In the genomic region with DNA sequence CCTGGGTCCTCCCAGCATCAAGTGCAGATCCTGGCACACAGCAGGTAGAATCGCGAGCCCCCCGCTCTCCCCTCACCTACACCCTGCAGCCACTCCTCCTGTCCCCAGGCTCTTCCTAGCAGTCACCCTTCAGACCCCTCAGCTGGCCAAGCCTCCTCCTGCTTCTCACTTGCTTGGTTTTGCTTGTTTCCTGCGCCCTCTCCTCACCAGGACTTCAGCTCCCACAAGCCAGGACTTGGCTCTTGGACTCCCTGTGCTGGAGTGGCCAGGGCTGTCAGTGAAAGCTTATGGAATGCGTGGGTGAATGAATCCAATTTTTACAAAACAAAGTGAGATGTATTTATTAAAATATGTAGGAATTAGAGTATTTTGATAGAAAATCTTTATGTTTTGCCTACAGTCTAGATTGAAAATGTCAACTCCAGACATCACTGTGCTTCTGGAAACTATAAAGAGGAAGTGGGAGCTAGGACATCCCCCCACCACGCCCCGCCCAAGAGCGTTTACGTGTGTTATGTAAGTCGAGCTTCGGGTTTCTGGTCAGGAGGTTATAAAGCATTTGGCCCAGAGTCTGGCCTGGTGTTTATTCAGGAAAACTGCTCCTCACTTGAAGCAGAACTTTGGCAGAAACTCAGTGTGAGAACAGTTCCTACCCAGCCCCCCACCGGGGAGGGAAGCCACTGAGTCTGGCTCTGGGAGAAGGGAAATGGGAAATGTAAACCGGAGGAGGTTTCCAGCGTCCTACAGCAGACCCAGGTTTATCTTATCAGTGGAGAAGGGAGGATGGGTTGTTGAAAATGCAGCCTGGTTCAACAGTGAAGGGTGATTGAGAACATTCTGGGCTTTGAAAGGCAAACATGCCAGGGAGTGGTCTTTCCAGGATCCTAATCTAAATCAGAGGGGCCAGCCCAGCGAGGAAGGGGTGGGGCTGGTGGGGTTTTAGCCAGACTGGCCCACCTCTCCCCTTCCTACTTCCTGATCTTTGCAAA, we compare ENCODE assay signal across 9 cellular contexts. TPM values are rescaled to one million over a fixed set of nuclear protein-coding genes. Genes with fewer than 3 reads are reported as not detected.
DNase-seq lines count a peak whose midpoint lies in the region; TF ChIP-seq lines count a peak whose summit lies in the region.
"Had no signal": no experiment of that assay in that cellular context is flagged by ENCODE, and none has a peak within 500 bp of the region (broad histone marks: within the 10 kb centered on the region; RNA-seq: fewer than 3 reads in every experiment).

No MANE protein-coding gene starts in this region.

- H3K36me3 Mint-ChIP-seq in HFFc6 (ENCODE audit: low read depth), result peaks cover 3% of the 10 kb centered on the region; the same call in 1 of the 2 replicates
- H3K36me3 Mint-ChIP-seq in activated CD4-positive, alpha-beta memory T cell treated with anti-CD3 and anti-CD28 coated beads, Interleukin-2, amount 10 ng/mL, durations not matched to agents 7 days and 5 days (ENCODE audit: low read depth), result no peaks in the 10 kb centered on the region

- peak overlapping the region; percentile 72 to 87 for H3K9ac ChIP-seq in liver (ENCODE audit: low read depth in 1 of 2, low read length in 2 of 2)
- H3K9ac ChIP-seq: KMS-11 had no signal

- peaks cover 0 to 5% (median 1%) of the 10 kb centered on the region in 4 donors for H3K36me3 ChIP-seq in liver (ENCODE audit: control insufficient read depth in 4 of 4, insufficient read depth in 3 of 4, low read depth in 1 of 4, low read length in 3 of 4)

- H3K27ac Mint-ChIP-seq in HFFc6, result peak overlapping the region; percentile 40
- no peak overlapping the region for H3K27ac Mint-ChIP-seq in activated CD4-positive, alpha-beta memory T cell treated with anti-CD3 and anti-CD28 coated beads, Interleukin-2, amount 10 ng/mL, durations not matched to agents 7 days and 5 days

- CTCF ChIA-PET in activated CD4-positive, alpha-beta memory T cell treated with anti-CD3 and anti-CD28 coated beads, Interleukin-2, amount 10 ng/mL, durations not matched to agents 7 days and 5 days (lab: Charles Lee), result interaction anchor here (0.5 kb wide), 1 partner anchor 410 kb away, joined by 4 read pairs; no protein-coding TSS in a partner anchor

- H3K27me3 ChIP-seq in liver (ENCODE audit: control insufficient read depth in 4 of 4, insufficient read depth in 4 of 4, low read length in 3 of 4), result no peaks in the 10 kb centered on the region

- H3K4me1 Mint-ChIP-seq in HFFc6 (ENCODE audit: low read depth), result peaks cover 27% of the 10 kb centered on the region
- H3K4me1 Mint-ChIP-seq in activated CD4-positive, alpha-beta memory T cell treated with anti-CD3 and anti-CD28 coated beads, Interleukin-2, amount 10 ng/mL, durations not matched to agents 7 days and 5 days, result peaks cover 3% of the 10 kb centered on the region

- DNase-seq in GDM1 (lab: John Stamatoyannopoulos, UW) (peak; percentile 73), HFFc6 (no peak), NCI-H526 treated with DMSO at 0.1 percent for 48 hours (lab: John Stamatoyannopoulos, UW) (peak; percentile 53), caudate nucleus (lab: John Stamatoyannopoulos, UW) (peak in 41 of 61 donors; percentile 7 to 79 (median 34)), superior temporal gyrus (ENCODE audit: extremely low spot score) (peak; percentile 50), DMS53 treated with DMSO at 0.1 percent for 48 hours (lab: John Stamatoyannopoulos, UW; ENCODE audit: unreplicated experiment) (no peak)
- DNase-seq in activated CD4-positive, alpha-beta memory T cell treated with anti-CD3 and anti-CD28 coated beads, Interleukin-2, amount 10 ng/mL, durations not matched to agents 7 days and 5 days, result no peak

- peak overlapping the region; percentile 7 to 56 (median 31) for H3K4me3 ChIP-seq in liver (ENCODE audit: low read depth in 1 of 3, low read length in 3 of 3)

- H3K9me3 ChIP-seq in liver (ENCODE audit: control insufficient read depth in 4 of 4, low read length in 3 of 4), result no peaks in the 10 kb centered on the region

- H3K27ac ChIP-seq in caudate nucleus (ENCODE audit: low read depth, low read length), result peak overlapping the region; percentile 86
- H3K27ac ChIP-seq in liver (ENCODE audit: low read depth in 1 of 2, low read length in 2 of 2), result peak overlapping the region; percentile 93 to 97
- H3K27ac ChIP-seq: KMS-11 had no signal

- no peaks in the 10 kb centered on the region; the same call in 1 of the 2 replicates for H3K27me3 Mint-ChIP-seq in HFFc6 (ENCODE audit: insufficient read depth)
- peaks cover 7% of the 10 kb centered on the region for H3K27me3 Mint-ChIP-seq in activated CD4-positive, alpha-beta memory T cell treated with anti-CD3 and anti-CD28 coated beads, Interleukin-2, amount 10 ng/mL, durations not matched to agents 7 days and 5 days

- H3K4me1 ChIP-seq in liver (ENCODE audit: control insufficient read depth in 4 of 4, insufficient read depth in 4 of 4, low read length in 3 of 4), result peaks cover 31 to 90% (median 78%) of the 10 kb centered on the region in 4 donors

- TF ChIP-seq CTCF in HFFc6 (IDR thresholded peaks at IDR 0.05), result no peak
- no peak for TF ChIP-seq CTCF in liver (IDR thresholded peaks at IDR 0.05; ENCODE audit: low read depth, low read length, missing input control)

- H3K9me3 Mint-ChIP-seq in HFFc6, result no peaks in the 10 kb centered on the region
- H3K9me3 Mint-ChIP-seq in activated CD4-positive, alpha-beta memory T cell treated with anti-CD3 and anti-CD28 coated beads, Interleukin-2, amount 10 ng/mL, durations not matched to agents 7 days and 5 days, result no peaks in the 10 kb centered on the region

- WGBS in liver, result 10% methylated on average over 15 of the region's 15 CpGs

- POLR2A ChIA-PET in activated CD4-positive, alpha-beta memory T cell treated with anti-CD3 and anti-CD28 coated beads, Interleukin-2, amount 10 ng/mL, durations not matched to agents 7 days and 5 days (lab: Charles Lee), result no interaction called here

- peak; percentile 48 to 49 for TF ChIP-seq RAD21 in liver (IDR thresholded peaks at IDR 0.05)

- H3K4me3 Mint-ChIP-seq in HFFc6, result peak overlapping the region; percentile 18
- no peak overlapping the region for H3K4me3 Mint-ChIP-seq in activated CD4-positive, alpha-beta memory T cell treated with anti-CD3 and anti-CD28 coated beads, Interleukin-2, amount 10 ng/mL, durations not matched to agents 7 days and 5 days

TF ChIP-seq in liver, 16 proteins besides CTCF, POLR2A, EP300 and RAD21 (continues in another document):
- TF ChIP-seq, protein P1, sequence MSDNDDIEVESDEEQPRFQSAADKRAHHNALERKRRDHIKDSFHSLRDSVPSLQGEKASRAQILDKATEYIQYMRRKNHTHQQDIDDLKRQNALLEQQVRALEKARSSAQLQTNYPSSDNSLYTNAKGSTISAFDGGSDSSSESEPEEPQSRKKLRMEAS (IDR thresholded peaks at IDR 0.05), result peak; percentile 97
- TF ChIP-seq HNF4A (conservative IDR thresholded peaks at IDR 0.05) (peak; percentile 77 to 86), SP1 (IDR thresholded peaks at IDR 0.05) (peak; percentile 86), GABPA (IDR thresholded peaks at IDR 0.05 in 1 of 2, conservative IDR thresholded peaks at IDR 0.05 in 1 of 2) (peak in 1 of 2 donors; percentile 44), YY1 (IDR thresholded peaks at IDR 0.05) (peak; percentile 78), JUND (IDR thresholded peaks at IDR 0.05) (peak in 1 of 2 donors; percentile 81), HNF4G (IDR thresholded peaks at IDR 0.05) (peak; percentile 26), FOXA2 (IDR thresholded peaks at IDR 0.05) (peak; percentile 90)
- TF ChIP-seq, protein P2, sequence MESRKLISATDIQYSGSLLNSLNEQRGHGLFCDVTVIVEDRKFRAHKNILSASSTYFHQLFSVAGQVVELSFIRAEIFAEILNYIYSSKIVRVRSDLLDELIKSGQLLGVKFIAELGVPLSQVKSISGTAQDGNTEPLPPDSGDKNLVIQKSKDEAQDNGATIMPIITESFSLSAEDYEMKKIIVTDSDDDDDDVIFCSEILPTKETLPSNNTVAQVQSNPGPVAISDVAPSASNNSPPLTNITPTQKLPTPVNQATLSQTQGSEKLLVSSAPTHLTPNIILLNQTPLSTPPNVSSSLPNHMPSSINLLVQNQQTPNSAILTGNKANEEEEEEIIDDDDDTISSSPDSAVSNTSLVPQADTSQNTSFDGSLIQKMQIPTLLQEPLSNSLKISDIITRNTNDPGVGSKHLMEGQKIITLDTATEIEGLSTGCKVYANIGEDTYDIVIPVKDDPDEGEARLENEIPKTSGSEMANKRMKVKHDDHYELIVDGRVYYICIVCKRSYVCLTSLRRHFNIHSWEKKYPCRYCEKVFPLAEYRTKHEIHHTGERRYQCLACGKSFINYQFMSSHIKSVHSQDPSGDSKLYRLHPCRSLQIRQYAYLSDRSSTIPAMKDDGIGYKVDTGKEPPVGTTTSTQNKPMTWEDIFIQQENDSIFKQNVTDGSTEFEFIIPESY (IDR thresholded peaks at IDR 0.05), result peak; percentile 83
- TF ChIP-seq, protein P3, sequence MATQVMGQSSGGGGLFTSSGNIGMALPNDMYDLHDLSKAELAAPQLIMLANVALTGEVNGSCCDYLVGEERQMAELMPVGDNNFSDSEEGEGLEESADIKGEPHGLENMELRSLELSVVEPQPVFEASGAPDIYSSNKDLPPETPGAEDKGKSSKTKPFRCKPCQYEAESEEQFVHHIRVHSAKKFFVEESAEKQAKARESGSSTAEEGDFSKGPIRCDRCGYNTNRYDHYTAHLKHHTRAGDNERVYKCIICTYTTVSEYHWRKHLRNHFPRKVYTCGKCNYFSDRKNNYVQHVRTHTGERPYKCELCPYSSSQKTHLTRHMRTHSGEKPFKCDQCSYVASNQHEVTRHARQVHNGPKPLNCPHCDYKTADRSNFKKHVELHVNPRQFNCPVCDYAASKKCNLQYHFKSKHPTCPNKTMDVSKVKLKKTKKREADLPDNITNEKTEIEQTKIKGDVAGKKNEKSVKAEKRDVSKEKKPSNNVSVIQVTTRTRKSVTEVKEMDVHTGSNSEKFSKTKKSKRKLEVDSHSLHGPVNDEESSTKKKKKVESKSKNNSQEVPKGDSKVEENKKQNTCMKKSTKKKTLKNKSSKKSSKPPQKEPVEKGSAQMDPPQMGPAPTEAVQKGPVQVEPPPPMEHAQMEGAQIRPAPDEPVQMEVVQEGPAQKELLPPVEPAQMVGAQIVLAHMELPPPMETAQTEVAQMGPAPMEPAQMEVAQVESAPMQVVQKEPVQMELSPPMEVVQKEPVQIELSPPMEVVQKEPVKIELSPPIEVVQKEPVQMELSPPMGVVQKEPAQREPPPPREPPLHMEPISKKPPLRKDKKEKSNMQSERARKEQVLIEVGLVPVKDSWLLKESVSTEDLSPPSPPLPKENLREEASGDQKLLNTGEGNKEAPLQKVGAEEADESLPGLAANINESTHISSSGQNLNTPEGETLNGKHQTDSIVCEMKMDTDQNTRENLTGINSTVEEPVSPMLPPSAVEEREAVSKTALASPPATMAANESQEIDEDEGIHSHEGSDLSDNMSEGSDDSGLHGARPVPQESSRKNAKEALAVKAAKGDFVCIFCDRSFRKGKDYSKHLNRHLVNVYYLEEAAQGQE (IDR thresholded peaks at IDR 0.05), result peak; percentile 92

RNA-seq across cellular contexts. Expression of a gene that starts 8.8 kb away (rescaled TPM):
- 10 to 100 TPM; 12.1 to 43.3 (median 15.8) TPM for total RNA-seq in HFFc6 (2021; fragmentation: NEBNext Ultra II Directional; extraction: Animal tissue kit (Norgen Biotek cat#: 25700))
- 100 to 1,000 TPM in 1 of 2 donors, 10 to 100 TPM in 1; 93.1 to 333 TPM for total RNA-seq in liver
- 100 to 1,000 TPM; 813 to 849 TPM for polyA plus RNA-seq in liver
- 1 to 10 TPM in 1 of 2 experiments, under 1 TPM in 1; 0.25 to 1.3 TPM for total RNA-seq in activated CD4-positive, alpha-beta memory T cell treated with anti-CD3 and anti-CD28 coated beads, Interleukin-2, amount 10 ng/mL, durations not matched to agents 7 days and 5 days

Comparison
In these comparisons a context has a peak if more than half of its experiments do, and no peak if none do; other contexts are left out.
1. DNase-seq: peak in GDM1 (single experiment), NCI-H526 treated with DMSO at 0.1 percent for 48 hours (single experiment), caudate nucleus (41 of 61) and superior temporal gyrus (single experiment); none in HFFc6 (single experiment), activated CD4-positive, alpha-beta memory T cell treated with anti-CD3 and anti-CD28 coated beads, Interleukin-2, amount 10 ng/mL, durations not matched to agents 7 days and 5 days (single experiment) and DMS53 treated with DMSO at 0.1 percent for 48 hours (single experiment).
2. RNA of a gene that starts 8.8 kb away (total RNA-seq): 93.1 to 333 TPM in liver and 12.1 to 43.3 TPM in HFFc6; 0.25 to 1.3 TPM in activated CD4-positive, alpha-beta memory T cell treated with anti-CD3 and anti-CD28 coated beads, Interleukin-2, amount 10 ng/mL, durations not matched to agents 7 days and 5 days; every median in the first group is over 4 times any median in the second.